1 cellular context compared by ENCODE assay signal in genomic region chr2:196247979-196248286, GRCh38.
TF ChIP-seq lines count a peak whose summit lies in the region.

No MANE protein-coding gene starts in this region.

TF ChIP-seq in IMR-90, 13 proteins besides CTCF, POLR2A, EP300 and RAD21:
- TF ChIP-seq RFX5 (IDR thresholded peaks at IDR 0.05; ENCODE audit: low read depth, low read length) (no peak), MXI1 (IDR thresholded peaks at IDR 0.05; ENCODE audit: borderline replicate concordance, low read depth, low read length) (no peak), USF2 (IDR thresholded peaks at IDR 0.05; ENCODE audit: low read depth, low read length) (no peak), FOS (IDR thresholded peaks at IDR 0.05; ENCODE audit: low read depth, low read length) (no peak), CHD1 (IDR thresholded peaks at IDR 0.05; ENCODE audit: low read depth, low read length) (no peak), RCOR1 (IDR thresholded peaks at IDR 0.05; ENCODE audit: insufficient replicate concordance, low read length) (no peak), CEBPB (IDR thresholded peaks at IDR 0.05; ENCODE audit: low read depth, low read length) (no peak), MAZ (IDR thresholded peaks at IDR 0.05; ENCODE audit: borderline replicate concordance, low read depth, low read length) (no peak), NFE2L2 (IDR thresholded peaks at IDR 0.05; ENCODE audit: low read depth, low read length) (no peak), MAFK (IDR thresholded peaks at IDR 0.05; ENCODE audit: low read depth, low read length) (no peak), SMC3 (IDR thresholded peaks at IDR 0.05; ENCODE audit: low read depth, low read length) (no peak), BHLHE40 (IDR thresholded peaks at IDR 0.05; ENCODE audit: low read depth, low read length) (no peak)
- TF ChIP-seq, protein P1, sequence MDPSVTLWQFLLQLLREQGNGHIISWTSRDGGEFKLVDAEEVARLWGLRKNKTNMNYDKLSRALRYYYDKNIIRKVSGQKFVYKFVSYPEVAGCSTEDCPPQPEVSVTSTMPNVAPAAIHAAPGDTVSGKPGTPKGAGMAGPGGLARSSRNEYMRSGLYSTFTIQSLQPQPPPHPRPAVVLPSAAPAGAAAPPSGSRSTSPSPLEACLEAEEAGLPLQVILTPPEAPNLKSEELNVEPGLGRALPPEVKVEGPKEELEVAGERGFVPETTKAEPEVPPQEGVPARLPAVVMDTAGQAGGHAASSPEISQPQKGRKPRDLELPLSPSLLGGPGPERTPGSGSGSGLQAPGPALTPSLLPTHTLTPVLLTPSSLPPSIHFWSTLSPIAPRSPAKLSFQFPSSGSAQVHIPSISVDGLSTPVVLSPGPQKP (IDR thresholded peaks at IDR 0.05; ENCODE audit: borderline replicate concordance, low read depth, low read length), result no peak
